In genomic region chr3:71055602-71056001, GRCh38 we compare ENCODE assay signal across 12 cellular contexts.
DNase-seq lines count a peak whose midpoint lies in the region; ATAC-seq, FAIRE-seq and TF ChIP-seq lines count a peak whose summit lies in the region.
"Had no signal": no experiment of that assay in that cellular context is flagged by ENCODE, and none has a peak within 500 bp of the region (broad histone marks: within the 10 kb centered on the region; RNA-seq: fewer than 3 reads in every experiment).

No MANE protein-coding gene starts in this region.

- H4K91ac ChIP-seq in H1 (replicated peaks; ENCODE audit: insufficient read length, low read length), result no peak overlapping the region

- H2AK5ac ChIP-seq in H1 (ENCODE audit: low read depth, low read length), result no peak overlapping the region

- H3K4me2 ChIP-seq in H1 (ENCODE audit: insufficient read depth in 1 of 2, low read depth in 2 of 2, low read length in 2 of 2), result peak overlapping the region; percentile 29 to 38; a peak in 3 of 4 replicates

- no peak overlapping the region for H3K4me3 ChIP-seq in H1 (ENCODE audit: extremely low read depth in 1 of 4, insufficient read depth in 2 of 4, low read depth in 3 of 4, low read length in 4 of 4)
- H3K4me3 ChIP-seq: adrenal gland had no signal

- DNase-seq in left cardiac atrium, result no peak
- DNase-seq in cardiac septum (ENCODE audit: low spot score), result no peak
- DNase-seq in H1 (ENCODE audit: low read depth in 1 of 2, low spot score in 2 of 2), result no peak
- DNase-seq in lung microvascular endothelial cell (ENCODE audit: low read depth in 2 of 2), result peak; percentile 72 to 84
- DNase-seq in NCI-H82 (lab: John Stamatoyannopoulos, UW), result no peak
- no peak for DNase-seq in activated CD8-positive, alpha-beta memory T cell treated with anti-CD3 and anti-CD28 coated beads, Interleukin-2, amount 50 U/mL, for 48 hours
- DNase-seq in GM10266 (ENCODE audit: extremely low spot score), result no peak
- no peak for DNase-seq in islet precursor cell
- DNase-seq: adrenal gland; AML-193; NCI-H1930; stimulated activated CD4-positive, alpha-beta T cell treated with anti-CD3 and anti-CD28 coated beads, Interleukin-4, amount 100 ng/mL, for 4 hours had no signal

- no peak overlapping the region for H2BK120ac ChIP-seq in H1 (replicated peaks; ENCODE audit: low read depth, low read length)

- no peak overlapping the region for H3K23ac ChIP-seq in H1 (ENCODE audit: insufficient read length)

- no peak overlapping the region for H4K8ac ChIP-seq in H1 (ENCODE audit: extremely low read depth, insufficient read depth, low read length)

- H3K27ac ChIP-seq in H1 (ENCODE audit: low read depth, low read length), result no peak overlapping the region
- H3K27ac ChIP-seq: adrenal gland had no signal

- peak overlapping the region; percentile 69 for H4K5ac ChIP-seq in H1 (ENCODE audit: insufficient read length, low read depth, low read length)

- no peak overlapping the region for H3K4ac ChIP-seq in H1 (replicated peaks; ENCODE audit: insufficient read length, low read depth, low read length)

- TF ChIP-seq EP300 in H1 (IDR thresholded peaks at IDR 0.05; ENCODE audit: borderline replicate concordance in 1 of 2, low read depth in 2 of 2, low read length in 2 of 2), result no peak

- no peak for TF ChIP-seq POLR2A in H1 (IDR thresholded peaks at IDR 0.05; ENCODE audit: control extremely low read depth in 1 of 2, low read depth in 2 of 2, low read length in 2 of 2)

- no peak overlapping the region for H2BK20ac ChIP-seq in H1 (ENCODE audit: low read length)

- peak; percentile 8 to 71 for ATAC-seq in left cardiac atrium

- H3K56ac ChIP-seq in H1 (replicated peaks; ENCODE audit: insufficient read length, low read depth, low read length), result no peak overlapping the region

- FAIRE-seq in H1 (lab: Jason Lieb, UNC), result peak; percentile 79

- POLR2A ChIA-PET in H1 (lab: Charles Lee; ENCODE audit: partially characterized antibody), result interaction anchor here (1.0 to 1.4 kb wide), 2 partner anchors 8 to 9 kb away, joined by 3 to 6 read pairs; no protein-coding TSS in a partner anchor

- H2AFZ ChIP-seq in H1 (ENCODE audit: low read length), result no peak overlapping the region

- WGBS in H1 (ENCODE audit: extremely low coverage in 1 of 2, insufficient coverage in 1 of 2, insufficient read length in 1 of 2, insufficient replicate concordance in 2 of 2, low coverage in 1 of 2, low lambda C conversion rate in 2 of 2, missing lambda C conversion rate in 1 of 2), 2 experiments, result 45% methylated on average over 6 of the region's 6 CpGs; no CpG with 5 or more reads in 1 of the 2 experiments

- H2BK15ac ChIP-seq in H1 (ENCODE audit: low read length), result no peak overlapping the region

- no peak overlapping the region for H3K18ac ChIP-seq in H1 (ENCODE audit: extremely low read depth, low read length)

- H3K14ac ChIP-seq in H1 (ENCODE audit: insufficient read length), result no peak overlapping the region

- H2BK12ac ChIP-seq in H1 (ENCODE audit: low read depth, low read length), result no peak overlapping the region

- H3K27me3 ChIP-seq in H1 (replicated peaks in 1 of 4; ENCODE audit: control insufficient read depth in 3 of 4, extremely low read depth in 1 of 4, insufficient read depth in 3 of 4, low read length in 3 of 4), result no peaks in the 10 kb centered on the region
- H3K27me3 ChIP-seq: adrenal gland had no signal

- no peaks in the 10 kb centered on the region for H3K23me2 ChIP-seq in H1 (ENCODE audit: low read depth, low read length)

- CTCF ChIA-PET in H1 (lab: Charles Lee; ENCODE audit: partially characterized antibody), result interaction anchor here (1.1 to 2.1 kb wide), 2 partner anchors 33 to 50 kb away, joined by 3 to 6 read pairs; no protein-coding TSS in a partner anchor

- intact Hi-C loops in left cardiac atrium (cut with DNase I) (no loop called here), cardiac septum (cut with DNase I) (no loop called here)

- no peak overlapping the region for H2BK5ac ChIP-seq in H1 (ENCODE audit: low read depth, low read length)

- TF ChIP-seq CTCF in H1 (IDR thresholded peaks at IDR 0.05; ENCODE audit: control extremely low read depth in 1 of 3, insufficient read depth in 1 of 3, low read depth in 1 of 3, low read length in 3 of 3) (no peak), GM10266 (IDR thresholded peaks at IDR 0.05; ENCODE audit: control insufficient read depth, insufficient read depth, low read depth, missing control alignments) (no peak)

- H3K79me1 ChIP-seq in H1 (ENCODE audit: low read depth, low read length), result no peaks in the 10 kb centered on the region; the same call in 1 of the 2 replicates

- H3K4me1 ChIP-seq in H1 (replicated peaks in 1 of 4; ENCODE audit: control insufficient read depth in 3 of 4, insufficient read depth in 4 of 4, low read length in 3 of 4), result peaks cover 7 to 49% (median 30%) of the 10 kb centered on the region in 4 experiments

- no peak for TF ChIP-seq RAD21 in H1 (IDR thresholded peaks at IDR 0.05 in 1 of 2, conservative IDR thresholded peaks at IDR 0.05 in 1 of 2; ENCODE audit: low read depth in 2 of 2, low read length in 2 of 2)

- peaks cover 0 to 2% of the 10 kb centered on the region in 2 experiments for H4K20me1 ChIP-seq in H1 (replicated peaks in 1 of 2; ENCODE audit: control insufficient read depth in 1 of 2, insufficient read depth in 2 of 2, low read length in 2 of 2)

- 0 out of 8 replicates have a peak, but pooled peaks cover 0 to 3% (median 0%) of the 10 kb centered on the region in 4 experiments for H3K36me3 ChIP-seq in H1 (ENCODE audit: control insufficient read depth in 2 of 4, insufficient read depth in 4 of 4, low read length in 3 of 4)
- H3K36me3 ChIP-seq: adrenal gland had no signal

- H3K9me3 ChIP-seq in H1 (ENCODE audit: insufficient read depth in 2 of 2, low read depth in 1 of 2, low read length in 1 of 2), result no peaks in the 10 kb centered on the region
- H3K9me3 ChIP-seq: adrenal gland had no signal

- no peak overlapping the region for H3K9ac ChIP-seq in H1 (replicated peaks in 1 of 4; ENCODE audit: extremely low read depth in 1 of 4, low read depth in 3 of 4, low read length in 3 of 4)

- H3K79me2 ChIP-seq in H1 (ENCODE audit: control insufficient read depth in 1 of 2, insufficient read depth in 2 of 2, low read length in 2 of 2), result peaks cover 0 to 33% of the 10 kb centered on the region in 2 experiments; a peak in 2 of 4 replicates

TF ChIP-seq in H1, 55 proteins besides CTCF, POLR2A, EP300 and RAD21 (continues in another document):
- peak; percentile 46; the same call in 1 of the 2 replicates for TF ChIP-seq ATF3 (IDR thresholded peaks at IDR 0.05; ENCODE audit: insufficient read depth, low read depth, low read length)

Comparison
In these comparisons a context has a peak if more than half of its experiments do, and no peak if none do; other contexts are left out.
1. DNase-seq: peak in lung microvascular endothelial cell (2 of 2); none in left cardiac atrium (single experiment), cardiac septum (single experiment), H1 (0 of 2), NCI-H82 (single experiment), activated CD8-positive, alpha-beta memory T cell treated with anti-CD3 and anti-CD28 coated beads, Interleukin-2, amount 50 U/mL, for 48 hours (single experiment), GM10266 (single experiment) and islet precursor cell (single experiment).